In genomic region chr7:47541485-47541884, GRCh38 we compare ENCODE assay signal across 1 cellular context. TPM values are rescaled to one million over a fixed set of nuclear protein-coding genes. Genes with fewer than 3 reads are reported as not detected.
"Had no signal": no experiment of that assay in that cellular context is flagged by ENCODE, and none has a peak within 500 bp of the region (broad histone marks: within the 10 kb centered on the region; RNA-seq: fewer than 3 reads in every experiment).

No MANE protein-coding gene starts in this region.

RNA-seq across cellular contexts. Expression of gene TNS3, which starts 40.4 kb away (rescaled TPM):
- polyA plus RNA-seq: K562 had no signal
